8 cellular contexts compared by ENCODE assay signal in genomic region chr1:239987103-239987745, GRCh38.
A peak's percentile ranks its signal among the peaks of the same experiment; 100 is the strongest.
DNase-seq lines count a peak whose midpoint lies in the region; ATAC-seq and TF ChIP-seq lines count a peak whose summit lies in the region.

No MANE protein-coding gene starts in this region.

- no peak for TF ChIP-seq POLR2A in adrenal gland (IDR thresholded peaks at IDR 0.05)

- H3K27ac ChIP-seq in adrenal gland, result no peak overlapping the region

- H3K4me1 ChIP-seq in adrenal gland (replicated peaks in 1 of 2), result no peaks in the 10 kb centered on the region

- no peak overlapping the region for H3K4me3 ChIP-seq in adrenal gland

- peak; percentile 7 to 34 for DNase-seq in stimulated activated CD4-positive, alpha-beta T cell treated with anti-CD3 and anti-CD28 coated beads, Interleukin-4, amount 100 ng/mL, for 48 hours (ENCODE audit: low read depth in 2 of 2)
- DNase-seq in stimulated activated CD4-positive, alpha-beta T cell treated with anti-CD3 and anti-CD28 coated beads, Interleukin-4, amount 100 ng/mL, for 1 hour, result no peak
- DNase-seq in NCI-H1092 (lab: John Stamatoyannopoulos, UW) (peak; percentile 26), adrenal gland (peak; percentile 34 to 81 (median 65)), kidney glomerular epithelial cell (lab: John Stamatoyannopoulos, UW) (peak; percentile 46)
- no peak for DNase-seq in effector memory CD8-positive, alpha-beta T cell

- 0 to 8% (median 5%) methylated on average over 2 of the region's 2 CpGs for WGBS in adrenal gland, 4 donors

- TF ChIP-seq CTCF in adrenal gland (IDR thresholded peaks at IDR 0.05), result peak; percentile 43 to 81 (median 54)

- H3K27ac Mint-ChIP-seq in effector memory CD8-positive, alpha-beta T cell, result no peak overlapping the region

- H3K9me3 ChIP-seq in adrenal gland (replicated peaks in 1 of 3), result no peaks in the 10 kb centered on the region

- no peaks in the 10 kb centered on the region for H3K4me1 Mint-ChIP-seq in effector memory CD8-positive, alpha-beta T cell (ENCODE audit: low read depth in 2 of 2)

- H3K4me3 Mint-ChIP-seq in effector memory CD8-positive, alpha-beta T cell, result no peak overlapping the region

- peaks cover 0 to 2% of the 10 kb centered on the region in 2 donors for H3K36me3 ChIP-seq in adrenal gland (replicated peaks in 1 of 2)

- peaks cover 3 to 5% of the 10 kb centered on the region in 2 donors for H3K9me3 Mint-ChIP-seq in effector memory CD8-positive, alpha-beta T cell

- H3K27me3 Mint-ChIP-seq in effector memory CD8-positive, alpha-beta T cell, result peaks cover 0 to 28% of the 10 kb centered on the region in 2 donors

- no peaks in the 10 kb centered on the region for H3K27me3 ChIP-seq in adrenal gland

- ATAC-seq in effector memory CD8-positive, alpha-beta T cell (replicated peaks), result no peak
- ATAC-seq in HG03045 (IDR thresholded peaks at IDR 0.05; ENCODE audit: unreplicated experiment) (no peak), HG03460 (IDR thresholded peaks at IDR 0.05; ENCODE audit: unreplicated experiment) (no peak)

- intact Hi-C loops in adrenal gland (cut with DNase I), result no loop called here

- H3K36me3 Mint-ChIP-seq in effector memory CD8-positive, alpha-beta T cell (ENCODE audit: insufficient read depth), result no peaks in the 10 kb centered on the region

Comparison
In these comparisons a context has a peak if more than half of its experiments do, and no peak if none do; other contexts are left out.
1. DNase-seq: peak in stimulated activated CD4-positive, alpha-beta T cell treated with anti-CD3 and anti-CD28 coated beads, Interleukin-4, amount 100 ng/mL, for 48 hours (2 of 2), NCI-H1092 (single experiment), adrenal gland (7 of 7) and kidney glomerular epithelial cell (single experiment); none in stimulated activated CD4-positive, alpha-beta T cell treated with anti-CD3 and anti-CD28 coated beads, Interleukin-4, amount 100 ng/mL, for 1 hour (single experiment) and effector memory CD8-positive, alpha-beta T cell (0 of 3).